16 cellular contexts compared by ENCODE assay signal in genomic region chr17:81921531-81921862, GRCh38.
"Had no signal": no experiment of that assay in that cellular context is flagged by ENCODE, and none has a peak within 500 bp of the region (broad histone marks: within the 10 kb centered on the region; RNA-seq: fewer than 3 reads in every experiment).

No MANE protein-coding gene starts in this region.

- H3K27me3 ChIP-seq: gastroesophageal sphincter, heart right ventricle, neural progenitor cell, tibial artery, vagina had no signal

- H3K27ac Mint-ChIP-seq: activated T-cell treated with anti-CD3 and anti-CD28 coated beads, Interleukin-2, amount 50 U/mL, for 72 hours; neural progenitor cell; stimulated activated naive B cell treated with anti-CD40 and anti-IgM and Interleukin-4, amounts not matched to agents 10 μg/mL and 1 μg/mL and 100 μg/mL, for 72 hours had no signal

- H3K9me3 Mint-ChIP-seq: activated CD4-positive, alpha-beta T cell treated with anti-CD3 and anti-CD28 coated beads, Interleukin-2, amount 10 ng/mL, durations not matched to agents 7 days and 5 days; activated naive CD4-positive, alpha-beta T cell treated with anti-CD3 and anti-CD28 coated beads, Interleukin-2, amount 50 U/mL, for 72 hours; activated T-cell treated with anti-CD3 and anti-CD28 coated beads, Interleukin-2, amount 50 U/mL, for 72 hours; neural progenitor cell; stimulated activated naive B cell treated with anti-CD40 and anti-IgM and Interleukin-4, amounts not matched to agents 10 μg/mL and 1 μg/mL and 100 μg/mL, for 72 hours had no signal

- H3K9me3 ChIP-seq: gastroesophageal sphincter, heart right ventricle, tibial artery, vagina had no signal

- H3K4me2 ChIP-seq: neural progenitor cell had no signal

- H3K27ac ChIP-seq: neural progenitor cell, tibial artery, vagina had no signal

- H2AFZ ChIP-seq: neural progenitor cell, parathyroid adenoma had no signal

- H3K36me3 ChIP-seq: neural progenitor cell had no signal

- H3K4me3 ChIP-seq: gastroesophageal sphincter, heart right ventricle, lung, neural progenitor cell, tibial artery, vagina had no signal

- H3K4me3 Mint-ChIP-seq: activated CD4-positive, alpha-beta T cell treated with anti-CD3 and anti-CD28 coated beads, Interleukin-2, amount 10 ng/mL, durations not matched to agents 7 days and 5 days; activated T-cell treated with anti-CD3 and anti-CD28 coated beads, Interleukin-2, amount 50 U/mL, for 72 hours had no signal

- H3K27me3 Mint-ChIP-seq: activated CD4-positive, alpha-beta T cell treated with anti-CD3 and anti-CD28 coated beads, Interleukin-2, amount 10 ng/mL, durations not matched to agents 7 days and 5 days; stimulated activated naive B cell treated with anti-CD40 and anti-IgM and Interleukin-4, amounts not matched to agents 10 μg/mL and 1 μg/mL and 100 μg/mL, for 72 hours had no signal

- DNase-seq: activated CD4-positive, alpha-beta T cell treated with anti-CD3 and anti-CD28 coated beads, Interleukin-2, amount 10 ng/mL, durations not matched to agents 7 days and 5 days; activated CD8-positive, alpha-beta memory T cell treated with anti-CD3 and anti-CD28 coated beads, Interleukin-2, amount 50 U/mL, for 48 hours; activated gamma-delta T cell; activated T-cell treated with anti-CD3 and anti-CD28 coated beads, Interleukin-2, amount 50 U/mL, for 72 hours; cortex of kidney; effector CD8-positive, alpha-beta T cell; heart right ventricle; stimulated activated CD4-positive, alpha-beta T cell treated with anti-CD3 and anti-CD28 coated beads, Interleukin-2, amount 100 ng/mL, for 48 hours; stimulated activated naive B cell treated with anti-CD40 and anti-IgM and Interleukin-4, amounts not matched to agents 10 μg/mL and 1 μg/mL and 100 μg/mL, for 72 hours; tibial artery had no signal

- ATAC-seq: activated naive CD4-positive, alpha-beta T cell treated with anti-CD3 and anti-CD28 coated beads, Interleukin-2, amount 50 U/mL, for 72 hours; activated T-cell treated with anti-CD3 and anti-CD28 coated beads, Interleukin-2, amount 50 U/mL, for 72 hours; gastroesophageal sphincter; heart right ventricle; stimulated activated naive B cell treated with anti-CD40 and anti-IgM and Interleukin-4, amounts not matched to agents 10 μg/mL and 1 μg/mL and 100 μg/mL, for 72 hours had no signal
